ENCODE assay signal across 25 cellular contexts in genomic region chr3:136559896-136560295, GRCh38.
DNase-seq lines count a peak whose midpoint lies in the region; TF ChIP-seq lines count a peak whose summit lies in the region.
"Had no signal": no experiment of that assay in that cellular context is flagged by ENCODE, and none has a peak within 500 bp of the region (broad histone marks: within the 10 kb centered on the region; RNA-seq: fewer than 3 reads in every experiment).

No MANE protein-coding gene starts in this region.

- no peak overlapping the region for H2AK5ac ChIP-seq in trophoblast cell (ENCODE audit: low read length)

- no peaks in the 10 kb centered on the region for H4K20me1 ChIP-seq in GM23248 (ENCODE audit: insufficient read depth)
- H4K20me1 ChIP-seq: BLaER1 had no signal

- H2BK5ac ChIP-seq in trophoblast cell (ENCODE audit: low read depth, low read length, poor library complexity): no peak overlapping the region

- H3K4ac ChIP-seq in trophoblast cell (ENCODE audit: low read depth, low read length): no peak overlapping the region

- 76 to 83% methylated on average over 2 of the region's 2 CpGs for WGBS in GM23248 (ENCODE audit: low coverage in 1 of 2, low lambda C conversion rate in 2 of 2, missing lambda C conversion rate in 2 of 2), 2 experiments
- WGBS in trophoblast cell (ENCODE audit: extremely low coverage, insufficient coverage, insufficient read length): no CpG with 5 or more reads among the region's 2 CpGs

- H3K4me2 ChIP-seq in GM23248 (ENCODE audit: unreplicated experiment) (no peak overlapping the region), trophoblast cell (ENCODE audit: low read length) (no peak overlapping the region)
- H3K4me2 ChIP-seq: BLaER1, neural progenitor cell had no signal

- no peak overlapping the region for H4K12ac ChIP-seq in trophoblast cell (ENCODE audit: low read depth, low read length)

- H3K14ac ChIP-seq in trophoblast cell (ENCODE audit: low read length): no peak overlapping the region

- in situ Hi-C loops in GM23248 (cut with MboI): no loop called here

- H3K4me1 ChIP-seq in GM23248 (ENCODE audit: insufficient read depth) (no peaks in the 10 kb centered on the region), trophoblast cell (ENCODE audit: control insufficient read depth in 1 of 2, insufficient read depth in 2 of 2, low read length in 2 of 2) (no peaks in the 10 kb centered on the region)
- H3K4me1 ChIP-seq: BLaER1, Peyer's patch, transverse colon had no signal

- TF ChIP-seq CTCF in epithelial cell of proximal tubule (conservative IDR thresholded peaks at IDR 0.05; ENCODE audit: low read depth, low read length): no peak

- no peaks in the 10 kb centered on the region for H3K36me3 ChIP-seq in GM23248 (ENCODE audit: low read depth)
- H3K36me3 ChIP-seq in trophoblast cell (ENCODE audit: control insufficient read depth in 1 of 2, insufficient read depth in 2 of 2, low read length in 2 of 2): no peaks in the 10 kb centered on the region
- H3K36me3 ChIP-seq: neural progenitor cell, Peyer's patch, transverse colon had no signal

- H3K79me2 ChIP-seq in GM23248 (ENCODE audit: insufficient read depth) (peaks cover 81% of the 10 kb centered on the region), trophoblast cell (ENCODE audit: control insufficient read depth, insufficient read depth, low read length, poor library complexity) (no peaks in the 10 kb centered on the region)
- H3K79me2 ChIP-seq: parathyroid adenoma had no signal

- H3K18ac ChIP-seq in trophoblast cell (ENCODE audit: low read length): no peak overlapping the region

- H4K8ac ChIP-seq in trophoblast cell (ENCODE audit: low read depth, low read length): no peak overlapping the region

- no peaks in the 10 kb centered on the region for H3K27me3 ChIP-seq in GM23248 (replicated peaks; ENCODE audit: insufficient read depth)
- H3K27me3 ChIP-seq in trophoblast cell (ENCODE audit: insufficient read depth, low read length): no peaks in the 10 kb centered on the region
- H3K27me3 ChIP-seq: BLaER1, neural progenitor cell, Peyer's patch, stomach, transverse colon had no signal

- H3K9me3 ChIP-seq in GM23248 (ENCODE audit: low read depth): no peaks in the 10 kb centered on the region
- H3K9me3 ChIP-seq in trophoblast cell (ENCODE audit: insufficient read depth, low read depth, low read length): no peaks in the 10 kb centered on the region
- H3K9me3 ChIP-seq: BLaER1, Peyer's patch, stomach, transverse colon had no signal

- H3K9ac ChIP-seq in GM23248: no peak overlapping the region
- no peak overlapping the region for H3K9ac ChIP-seq in trophoblast cell (ENCODE audit: low read length)
- H3K9ac ChIP-seq: BLaER1, neural progenitor cell, parathyroid adenoma had no signal

- H3K79me1 ChIP-seq in trophoblast cell (ENCODE audit: low read length): no peaks in the 10 kb centered on the region

- no peak overlapping the region for H2BK120ac ChIP-seq in trophoblast cell (ENCODE audit: insufficient read depth, low read length, poor library complexity)

- H3K9me2 ChIP-seq in GM23248 (ENCODE audit: insufficient read depth): no peaks in the 10 kb centered on the region

- H3F3A ChIP-seq in GM23248 (ENCODE audit: insufficient read depth): no peaks in the 10 kb centered on the region

- H2AFZ ChIP-seq in GM23248 (no peak overlapping the region), trophoblast cell (ENCODE audit: insufficient read depth, low read length, poor library complexity) (no peak overlapping the region)
- H2AFZ ChIP-seq: neural progenitor cell, parathyroid adenoma had no signal

- DNase-seq in GM23248: peak; percentile 11
- DNase-seq in OCI-M1 (lab: John Stamatoyannopoulos, UW): peak; percentile 5
- DNase-seq in epithelial cell of proximal tubule (ENCODE audit: low read depth): peak; percentile 22
- peak; percentile 73 to 88 for DNase-seq in trophoblast cell
- DNase-seq in activated CD4-positive, CD25-positive, alpha-beta regulatory T cell treated with anti-CD3 and anti-CD28 coated beads, Interleukin-2, amount 50 U/mL, for 72 hours: no peak
- no peak for DNase-seq in cerebellar nuclear complex (lab: John Stamatoyannopoulos, UW)
- no peak for DNase-seq in DMS114 treated with DMSO at 0.1 percent for 48 hours (lab: John Stamatoyannopoulos, UW; ENCODE audit: unreplicated experiment)
- DNase-seq: activated CD4-positive, alpha-beta T cell treated with anti-CD3 and anti-CD28 coated beads for 36 hours; activated CD8-positive, alpha-beta memory T cell treated with anti-CD3 and anti-CD28 coated beads for 24 hours; activated gamma-delta T cell; activated naive CD8-positive, alpha-beta T cell treated with anti-CD3 and anti-CD28 coated beads, Interleukin-2, amount 10 ng/mL, durations not matched to agents 7 days and 5 days; activated T-cell treated with anti-CD3 and anti-CD28 coated beads, Interleukin-2, amount 50 U/mL, for 1 hour; DMS79 treated with DMSO at 0.1 percent for 48 hours; Kasumi-1; kidney glomerular epithelial cell; NCI-H187; Peyer's patch; right cardiac atrium; stimulated activated CD4-positive, alpha-beta T cell treated with anti-CD3 and anti-CD28 coated beads, Interleukin-2, amount 100 ng/mL, for 24 hours; stomach; transverse colon had no signal

- no peak overlapping the region for H3K27ac ChIP-seq in GM23248
- H3K27ac ChIP-seq in trophoblast cell (ENCODE audit: low read depth, low read length): no peak overlapping the region
- H3K27ac ChIP-seq: BLaER1, HL-60, neural progenitor cell, parathyroid adenoma, Peyer's patch, stomach, transverse colon had no signal

- no peak overlapping the region for H4K91ac ChIP-seq in trophoblast cell (ENCODE audit: low read depth, low read length)

- H3K23ac ChIP-seq in trophoblast cell (ENCODE audit: low read length): no peak overlapping the region

- H3K4me3 ChIP-seq in GM23248 (no peak overlapping the region), epithelial cell of proximal tubule (ENCODE audit: low read depth, low read length) (no peak overlapping the region), trophoblast cell (ENCODE audit: low read depth, low read length) (no peak overlapping the region)
- H3K4me3 ChIP-seq: BLaER1, neural progenitor cell, Peyer's patch, stomach, transverse colon had no signal

- H2BK12ac ChIP-seq in trophoblast cell (ENCODE audit: low read length): no peak overlapping the region

Comparison
In these comparisons a context has a peak if more than half of its experiments do, and no peak if none do; other contexts are left out.
1. DNase-seq: peak in GM23248 (single experiment), OCI-M1 (single experiment), epithelial cell of proximal tubule (single experiment) and trophoblast cell (2 of 2); none in activated CD4-positive, CD25-positive, alpha-beta regulatory T cell treated with anti-CD3 and anti-CD28 coated beads, Interleukin-2, amount 50 U/mL, for 72 hours (single experiment), cerebellar nuclear complex (0 of 2) and DMS114 treated with DMSO at 0.1 percent for 48 hours (single experiment).